ENCODE assay signal across 22 cellular contexts in genomic region chr3:24447836-24448235, GRCh38. TPM values are rescaled to one million over a fixed set of nuclear protein-coding genes. Genes with fewer than 3 reads are reported as not detected.
"Had no signal": no experiment of that assay in that cellular context is flagged by ENCODE, and none has a peak within 500 bp of the region (broad histone marks: within the 10 kb centered on the region; RNA-seq: fewer than 3 reads in every experiment).

No MANE protein-coding gene starts in this region.

- H3K4me2 ChIP-seq: KMS-11 had no signal

- H3K4me1 ChIP-seq: SJCRH30 had no signal

- H3K9me3 Mint-ChIP-seq: IgD-negative memory B cell had no signal

- H3K36me3 Mint-ChIP-seq: IgD-negative memory B cell had no signal

- H3K4me3 ChIP-seq: K562, SJCRH30 had no signal

- H3K36me3 ChIP-seq: SJCRH30 had no signal

- H3K4me1 Mint-ChIP-seq: IgD-negative memory B cell had no signal

- H3K27ac Mint-ChIP-seq: IgD-negative memory B cell had no signal

- H3K9me3 ChIP-seq: SJCRH30 had no signal

- H3K27me3 Mint-ChIP-seq: IgD-negative memory B cell had no signal

- H3K9ac ChIP-seq: KMS-11 had no signal

- ATAC-seq: K562, Panc1, Right ventricle myocardium inferior, SK-N-SH treated with all-trans-retinoic acid at 6 μM for 48 hours had no signal

- H3K27ac ChIP-seq: KMS-11, SJCRH30 had no signal

- H3K4me3 Mint-ChIP-seq: IgD-negative memory B cell had no signal

- DNase-seq: Kasumi-1, MV-4-11, NCI-H1048, NCI-H1105, NCI-H1417, NCI-H1436 treated with DMSO at 0.1 percent for 48 hours, NCI-H1694, NCI-H187 treated with DMSO at 0.1 percent for 48 hours, NCI-H2029 treated with DMSO at 0.1 percent for 48 hours, NCI-H2227 treated with DMSO at 0.1 percent for 48 hours, NCI-H510A, NCI-H524 treated with DMSO at 0.1 percent for 48 hours, NCI-H69, NCI-H774, SHP77 treated with DMSO at 0.1 percent for 48 hours, SJCRH30 had no signal

RNA-seq across cellular contexts. Expression of gene THRB, which starts 46.8 kb away (rescaled TPM):
- total RNA-seq: SJCRH30 had no signal
